Comparison of ENCODE assay signal across 8 cellular contexts in the genomic region with DNA sequence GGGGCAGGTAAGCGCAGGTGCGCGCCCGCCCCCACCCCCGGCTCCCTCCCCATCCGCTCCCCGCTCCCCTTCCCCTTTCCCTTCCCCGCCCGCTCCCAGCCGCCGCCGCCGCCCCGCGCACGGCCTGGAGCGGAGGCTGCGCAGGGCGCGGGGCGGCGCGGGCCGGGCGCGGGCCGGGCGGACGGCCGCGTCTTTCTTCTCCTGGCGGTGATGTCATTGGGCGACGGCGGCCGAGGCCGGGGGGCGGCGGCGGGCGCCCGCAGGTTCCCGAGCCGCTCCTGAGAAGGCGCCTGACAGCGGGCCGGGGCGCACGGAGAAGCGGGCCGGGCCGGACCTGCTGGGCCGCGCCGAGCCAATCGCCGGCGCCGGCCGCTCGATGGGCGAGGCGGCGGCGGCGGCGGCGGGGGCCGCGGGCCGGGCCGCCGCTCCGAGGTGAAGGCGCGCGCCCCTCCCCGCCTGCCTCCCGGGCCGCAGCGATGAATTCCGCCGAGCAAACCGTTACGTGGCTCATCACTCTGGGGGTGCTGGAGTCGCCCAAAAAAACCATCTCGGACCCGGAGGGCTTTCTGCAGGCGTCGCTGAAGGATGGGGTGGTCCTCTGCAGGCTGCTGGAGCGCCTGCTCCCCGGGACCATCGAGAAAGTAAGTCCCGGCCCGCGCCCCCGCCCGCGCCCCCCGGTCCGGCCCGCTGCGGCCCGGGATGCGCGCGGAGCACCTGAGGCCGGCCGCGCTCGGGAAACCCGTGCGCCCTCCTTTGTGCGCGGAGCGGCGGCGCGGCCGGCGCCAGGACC. TPM values are rescaled to one million over a fixed set of nuclear protein-coding genes. Genes with fewer than 3 reads are reported as not detected.
DNase-seq lines count a peak whose midpoint lies in the region; ATAC-seq, FAIRE-seq and TF ChIP-seq lines count a peak whose summit lies in the region.

A gene with protein sequence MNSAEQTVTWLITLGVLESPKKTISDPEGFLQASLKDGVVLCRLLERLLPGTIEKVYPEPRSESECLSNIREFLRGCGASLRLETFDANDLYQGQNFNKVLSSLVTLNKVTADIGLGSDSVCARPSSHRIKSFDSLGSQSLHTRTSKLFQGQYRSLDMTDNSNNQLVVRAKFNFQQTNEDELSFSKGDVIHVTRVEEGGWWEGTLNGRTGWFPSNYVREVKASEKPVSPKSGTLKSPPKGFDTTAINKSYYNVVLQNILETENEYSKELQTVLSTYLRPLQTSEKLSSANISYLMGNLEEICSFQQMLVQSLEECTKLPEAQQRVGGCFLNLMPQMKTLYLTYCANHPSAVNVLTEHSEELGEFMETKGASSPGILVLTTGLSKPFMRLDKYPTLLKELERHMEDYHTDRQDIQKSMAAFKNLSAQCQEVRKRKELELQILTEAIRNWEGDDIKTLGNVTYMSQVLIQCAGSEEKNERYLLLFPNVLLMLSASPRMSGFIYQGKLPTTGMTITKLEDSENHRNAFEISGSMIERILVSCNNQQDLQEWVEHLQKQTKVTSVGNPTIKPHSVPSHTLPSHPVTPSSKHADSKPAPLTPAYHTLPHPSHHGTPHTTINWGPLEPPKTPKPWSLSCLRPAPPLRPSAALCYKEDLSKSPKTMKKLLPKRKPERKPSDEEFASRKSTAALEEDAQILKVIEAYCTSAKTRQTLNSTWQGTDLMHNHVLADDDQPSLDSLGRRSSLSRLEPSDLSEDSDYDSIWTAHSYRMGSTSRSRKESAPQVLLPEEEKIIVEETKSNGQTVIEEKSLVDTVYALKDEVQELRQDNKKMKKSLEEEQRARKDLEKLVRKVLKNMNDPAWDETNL (plus strand): TSS at position 260 of the 790 bp plus-strand sequence. CDS start 217 bp downstream, at position 477.

- H3K79me2 ChIP-seq in K562 (ENCODE audit: control insufficient read depth, insufficient read depth, low read length) = no peaks in the 10 kb centered on the region

- DNase-seq in NCI-H1417 (lab: John Stamatoyannopoulos, UW) = peak in 2 of 3 experiments; percentile 75 to 87
- no peak for DNase-seq in NCI-H1417 treated with DMSO at 0.1 percent for 48 hours (lab: John Stamatoyannopoulos, UW)
- DNase-seq in LNCaP clone FGC (ENCODE audit: low read depth) = no peak
- DNase-seq in K562 (ENCODE audit: extremely low read depth in 1 of 4, low spot score in 3 of 4) = peak in 2 of 4 experiments; percentile 40 to 41
- no peak for DNase-seq in skeletal muscle cell (ENCODE audit: low read depth)
- DNase-seq in activated gamma-delta T cell (lab: John Stamatoyannopoulos, UW) = no peak

- POLR2A ChIA-PET in K562 (lab: Yijun Ruan, JAX) = no interaction called here

- no peak for TF ChIP-seq RAD21 in K562 (CRISPR knock-in tag; conservative IDR thresholded peaks at IDR 0.05 in 1 of 2, IDR thresholded peaks at IDR 0.05 in 1 of 2)

- H2AFZ ChIP-seq in K562 (ENCODE audit: low read depth, low read length) = no peak within 1 kb of the TSS

- no peak for TF ChIP-seq EP300 in K562 (IDR thresholded peaks at IDR 0.05; ENCODE audit: low read length)

- H3K4me3 ChIP-seq in LNCaP clone FGC (ENCODE audit: low read depth, low read length) (0 out of 2 replicates have a peak within 1 kb of the TSS, but pooled peaks have one; percentile 28), K562 (peak within 1 kb of the TSS; percentile 10; the same call in 1 of the 2 replicates), iPS-18a (ENCODE audit: low read length) (peak within 1 kb of the TSS; percentile 90), skeletal muscle cell (ENCODE audit: low read depth, low read length) (peak within 1 kb of the TSS; percentile 51)

- intact Hi-C loops in K562 (cut with micrococcal nuclease) = no loop called here

- H3K9me3 ChIP-seq in K562 (replicated peaks; ENCODE audit: control insufficient read depth, insufficient read depth, low read depth, low read length) = no peaks in the 10 kb centered on the region
- H3K9me3 ChIP-seq in iPS-18a (ENCODE audit: control insufficient read depth, low read depth, low read length) = no peaks in the 10 kb centered on the region

- whole genome bisulfite sequencing in K562 (ENCODE audit: insufficient coverage, low coverage, missing lambda C conversion rate) = 0% methylated on average over 4 of the region's 121 CpGs

- FAIRE-seq in K562 (lab: Jason Lieb, UNC) = no peak

- peak within 1 kb of the TSS; percentile 18; the same call in 1 of the 2 replicates for H3K4me2 ChIP-seq in K562 (ENCODE audit: insufficient read depth, low read length)

- H3K27me3 ChIP-seq in K562 (ENCODE audit: control insufficient read depth in 2 of 2, insufficient read depth in 2 of 2, low read length in 2 of 2) = peaks cover 36 to 47% of the 10 kb centered on the region in 2 experiments
- H3K27me3 ChIP-seq in iPS-18a (ENCODE audit: control insufficient read depth, insufficient read depth, low read length) = peaks cover 57% of the 10 kb centered on the region

- no peak for TF ChIP-seq POLR2A in K562 (conservative IDR thresholded peaks at IDR 0.05)

- ATAC-seq in K562 (peak; percentile 49; the same call in 1 of the 3 replicates), GM21526 (IDR thresholded peaks at IDR 0.05; ENCODE audit: low FRiP score, unreplicated experiment) (no peak)

- TF ChIP-seq CTCF in LNCaP clone FGC (IDR thresholded peaks at IDR 0.05; ENCODE audit: control insufficient read depth, extremely low read depth, insufficient read depth) = no peak
- TF ChIP-seq CTCF in K562 (IDR thresholded peaks at IDR 0.05 in 2 of 3, conservative IDR thresholded peaks at IDR 0.05 in 1 of 3; ENCODE audit: insufficient read depth in 2 of 3, low read depth in 1 of 3, low read length in 3 of 3) = no peak

- H4K20me1 ChIP-seq in K562 (replicated peaks; ENCODE audit: control insufficient read depth, insufficient read depth, low read length) = no peaks in the 10 kb centered on the region; the same call in 1 of the 2 replicates

- BruUV-seq in K562 (replicated peaks; lab: Mats Ljungman, UMichigan) = no TSS peak

- H3K36me3 ChIP-seq in K562 (ENCODE audit: control insufficient read depth, insufficient read depth, low read length) (no peaks in the 10 kb centered on the region), iPS-18a (ENCODE audit: control insufficient read depth, low read depth, low read length) (no peaks in the 10 kb centered on the region)

- H3K27ac ChIP-seq in K562 (ENCODE audit: extremely low read depth, low read depth, low read length) (no peak within 1 kb of the TSS), iPS-18a (ENCODE audit: low read length) (no peak within 1 kb of the TSS)

- H3K9me1 ChIP-seq in K562 (ENCODE audit: control insufficient read depth, insufficient read depth, low read length) = no peaks in the 10 kb centered on the region

- no peak within 1 kb of the TSS for H3K9ac ChIP-seq in K562 (ENCODE audit: insufficient read depth in 1 of 2, low read depth in 2 of 2, low read length in 2 of 2)
- peak within 1 kb of the TSS; percentile 58 for H3K9ac ChIP-seq in iPS-18a (ENCODE audit: low read length)

- H3K4me1 ChIP-seq in K562 (replicated peaks in 1 of 2; ENCODE audit: control insufficient read depth in 2 of 2, insufficient read depth in 2 of 2, low read length in 2 of 2) (peaks cover 0 to 14% of the 10 kb centered on the region in 2 experiments; a peak in 2 of 5 replicates), iPS-18a (ENCODE audit: control insufficient read depth, low read depth, low read length) (peaks cover 10% of the 10 kb centered on the region)

- CTCF ChIA-PET in K562 (lab: Yijun Ruan, JAX; ENCODE audit: low intra/inter-chr PET ratio) = no interaction called here

- in situ Hi-C loops in K562 (cut with MboI) = no loop called here

TF ChIP-seq in K562, 482 proteins besides CTCF, POLR2A, EP300 and RAD21 (continues in another document):
- TF ChIP-seq PHTF2 (CRISPR knock-in tag; IDR thresholded peaks at IDR 0.05) (no peak), ZNF408 (CRISPR knock-in tag; IDR thresholded peaks at IDR 0.05; ENCODE audit: low read depth) (no peak), SNIP1 (IDR thresholded peaks at IDR 0.05; ENCODE audit: low read depth) (no peak), ZNF76 (CRISPR knock-in tag; IDR thresholded peaks at IDR 0.05; ENCODE audit: borderline replicate concordance) (no peak), JUNB (CRISPR knock-in tag; conservative IDR thresholded peaks at IDR 0.05) (no peak), NR3C1 (CRISPR knock-in tag; IDR thresholded peaks at IDR 0.05) (no peak), ZNF785 (CRISPR knock-in tag; IDR thresholded peaks at IDR 0.05) (no peak)

RNA-seq across cellular contexts. Expression of the gene that starts here (rescaled TPM):
- total RNA-seq in K562 (2011; cell fraction: chromatin; rRNA removed; ENCODE audit: low replicate concordance) = 92.8 and 112 TPM in 2 replicates
- total RNA-seq in K562 (2011; cell fraction: nucleolus; rRNA removed) = 40.5 and 45.3 TPM in 2 replicates
- 58.2 and 65.3 TPM in 2 replicates for total RNA-seq in K562 (2011; cell fraction: nucleoplasm; rRNA removed)
- total RNA-seq in K562 (2014; rRNA removed) = 16.6 and 17.2 TPM in 2 replicates
- total RNA-seq in K562 (2014; rRNA removed; fragmentation: Illumina TruSeq; extraction: Trizol) = 12.0 and 12.2 TPM in 2 replicates
- 19.0 and 20.8 TPM in 2 replicates for total RNA-seq in K562 (2015; rRNA removed; fragmentation: Illumina TruSeq; extraction: Trizol)
- 26.8 and 31.2 TPM in 2 replicates for total RNA-seq in K562 (2021)
- 18.2 and 23.0 TPM in 2 replicates for polyA plus RNA-seq in K562 (2011; rRNA removed)
- 7.8 and 12.7 TPM in 2 replicates for polyA plus RNA-seq in K562 (2011; cell fraction: cytosol; rRNA removed)
- 129 and 143 TPM in 2 replicates for polyA plus RNA-seq in K562 (2011; cell fraction: nucleus; rRNA removed)
- polyA plus RNA-seq in K562 (2012) = 19.3 and 20.6 TPM in 2 replicates
- polyA plus RNA-seq in K562 (2014; fragmentation: Illumina TruSeq; extraction: Trizol) = 20.7 and 21.8 TPM in 2 replicates
- polyA plus RNA-seq in K562 (2014; fragmentation: Nextera tagmentation; extraction: Ambion mirVana) = 1 to 10 TPM; 2.1 to 2.5 TPM
- polyA plus RNA-seq in K562 (2014; rRNA removed) = 16.6 and 17.5 TPM in 2 replicates
- polyA minus RNA-seq in K562 (2011; rRNA and poly(A)+ RNA removed) = 24.3 and 26.2 TPM in 2 replicates
- 8.5 and 13.3 TPM in 2 replicates for polyA minus RNA-seq in K562 (2011; cell fraction: cytosol; rRNA and poly(A)+ RNA removed)
- 60.0 and 84.2 TPM in 2 replicates for polyA minus RNA-seq in K562 (2011; cell fraction: nucleus; rRNA and poly(A)+ RNA removed)

Comparison
In these comparisons a context has a peak if more than half of its experiments do, and no peak if none do; other contexts are left out.
1. DNase-seq: peak in NCI-H1417 (2 of 3); none in NCI-H1417 treated with DMSO at 0.1 percent for 48 hours (single experiment), LNCaP clone FGC (single experiment), skeletal muscle cell (single experiment) and activated gamma-delta T cell (single experiment).
2. H3K4me3 ChIP-seq: peak in every context shown above with its lines; median percentile 90 in iPS-18a; 51 in skeletal muscle cell; 28 in LNCaP clone FGC; 10 in K562.